17 cellular contexts compared by ENCODE assay signal in the genomic region with DNA sequence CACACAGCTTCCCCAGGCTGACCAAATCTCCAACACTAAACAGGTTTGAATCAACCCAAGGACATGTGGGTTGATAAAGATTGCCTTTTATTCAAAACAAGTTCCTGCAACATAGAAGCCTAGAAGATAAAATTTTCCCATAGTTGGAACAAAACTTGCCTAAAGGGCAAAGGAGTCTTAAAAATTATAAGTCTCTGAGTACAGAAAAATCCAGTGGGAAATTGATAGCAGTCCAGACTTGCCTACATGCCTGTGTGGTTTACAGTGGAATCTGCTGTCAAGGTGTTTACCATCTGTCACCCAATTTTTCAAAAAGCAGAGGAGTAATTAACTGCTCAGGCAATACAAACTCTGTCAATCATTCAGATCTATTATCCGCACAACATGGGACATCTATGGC.
"Had no signal": no experiment of that assay in that cellular context is flagged by ENCODE, and none has a peak within 500 bp of the region (broad histone marks: within the 10 kb centered on the region; RNA-seq: fewer than 3 reads in every experiment).

No MANE protein-coding gene starts in this region.

- H3K4me3 ChIP-seq: esophagus squamous epithelium, hepatocyte, lung, prostate gland, right lobe of liver, testis, tibial nerve had no signal

- DNase-seq: effector memory CD4-positive, alpha-beta T cell; esophagus squamous epithelium; foreskin fibroblast; head of caudate nucleus; left colon; left ventricle myocardium superior; mesendoderm; naive thymus-derived CD4-positive, alpha-beta T cell; nephron progenitor cell; right lobe of liver; stimulated activated CD4-positive, alpha-beta T cell treated with anti-CD3 and anti-CD28 coated beads, Interleukin-4, amount 100 ng/mL, for 1 hour; testis had no signal

- ATAC-seq: left colon; left ventricle myocardium superior; naive thymus-derived CD4-positive, alpha-beta T cell; right lobe of liver; stimulated activated memory B cell treated with anti-CD40 and anti-IgM and Interleukin-4, amounts not matched to agents 10 μg/mL and 1 μg/mL and 100 μg/mL, for 72 hours had no signal
